In the genomic region with DNA sequence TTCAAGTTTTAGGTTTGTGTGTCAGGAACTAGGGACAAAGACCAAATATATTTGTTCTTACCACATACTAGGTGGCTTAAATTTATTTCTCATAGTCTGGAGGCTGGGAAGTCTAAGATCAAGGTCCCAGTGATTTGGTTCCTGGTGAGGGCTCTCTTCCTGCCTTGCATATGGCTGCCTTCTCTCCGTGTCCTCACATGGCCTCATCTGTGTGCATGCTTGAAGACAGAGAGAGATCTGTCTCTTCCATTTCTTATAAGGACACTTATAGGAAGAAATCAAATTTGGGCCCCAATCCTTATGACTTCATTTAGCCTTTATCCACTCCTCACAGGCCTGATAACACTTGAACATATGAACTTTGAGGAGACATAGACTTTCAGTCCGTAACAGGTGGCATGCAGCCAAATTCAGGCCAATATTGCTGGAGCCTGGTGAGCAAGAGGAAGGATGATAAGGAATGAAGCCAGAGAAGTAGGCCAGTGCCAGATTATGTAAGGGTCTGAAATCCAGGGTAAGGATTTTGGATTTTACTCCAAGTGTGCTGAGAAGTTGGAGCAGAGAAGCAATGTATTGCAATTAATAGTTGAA, we compare ENCODE assay signal across 20 cellular contexts. TPM values are rescaled to one million over a fixed set of nuclear protein-coding genes. Genes with fewer than 3 reads are reported as not detected.
A peak's percentile ranks its signal among the peaks of the same experiment; 100 is the strongest.
DNase-seq lines count a peak whose midpoint lies in the region; ATAC-seq, FAIRE-seq and TF ChIP-seq lines count a peak whose summit lies in the region.
"Had no signal": no experiment of that assay in that cellular context is flagged by ENCODE, and none has a peak within 500 bp of the region (broad histone marks: within the 10 kb centered on the region; RNA-seq: fewer than 3 reads in every experiment).

No MANE protein-coding gene starts in this region.

- TF ChIP-seq POLR2A in right lobe of liver (IDR thresholded peaks at IDR 0.05) (no peak), HepG2 (IDR thresholded peaks at IDR 0.05; ENCODE audit: insufficient read depth in 1 of 2, low read depth in 2 of 2, low read length in 2 of 2) (no peak)

- TF ChIP-seq CTCF in right lobe of liver (IDR thresholded peaks at IDR 0.05) = no peak
- TF ChIP-seq CTCF in HepG2 (CRISPR knock-in tag; IDR thresholded peaks at IDR 0.05) = no peak
- TF ChIP-seq CTCF in PC-3 (conservative IDR thresholded peaks at IDR 0.05; ENCODE audit: low read depth, low read length) = no peak

- POLR2A ChIA-PET in HepG2 (lab: Yijun Ruan, JAX) (no interaction called here), PC-3 (lab: Charles Lee; ENCODE audit: unreplicated experiment) (no interaction called here)

- no peaks in the 10 kb centered on the region for H3K27me3 ChIP-seq in right lobe of liver
- no peaks in the 10 kb centered on the region for H3K27me3 ChIP-seq in HepG2 (ENCODE audit: control insufficient read depth in 1 of 2, insufficient read depth in 2 of 2, low read length in 2 of 2)
- H3K27me3 ChIP-seq in right cardiac atrium (ENCODE audit: control insufficient read depth, insufficient read depth) = no peaks in the 10 kb centered on the region
- no peaks in the 10 kb centered on the region for H3K27me3 ChIP-seq in PC-3 (ENCODE audit: low read length)
- H3K27me3 ChIP-seq: hepatocyte had no signal

- no peak overlapping the region for H3K4me2 ChIP-seq in HepG2 (ENCODE audit: low read depth, low read length)
- no peak overlapping the region for H3K4me2 ChIP-seq in PC-3 (ENCODE audit: low read length)
- H3K4me2 ChIP-seq: hepatocyte had no signal

- no peaks in the 10 kb centered on the region for H3F3A ChIP-seq in PC-3 (ENCODE audit: low read length, unreplicated experiment)

- H3K36me3 Mint-ChIP-seq in central memory CD8-positive, alpha-beta T cell (ENCODE audit: insufficient read depth) = peaks cover 68% of the 10 kb centered on the region

- H3K4me1 Mint-ChIP-seq in central memory CD8-positive, alpha-beta T cell = peaks cover 16% of the 10 kb centered on the region

- H3K9ac ChIP-seq in HepG2 (ENCODE audit: insufficient read depth, low read depth, low read length) (no peak overlapping the region), PC-3 (ENCODE audit: low read length) (no peak overlapping the region)

- H4K20me1 ChIP-seq in HepG2 (ENCODE audit: insufficient read depth, low read length) = no peaks in the 10 kb centered on the region
- no peaks in the 10 kb centered on the region for H4K20me1 ChIP-seq in PC-3 (ENCODE audit: low read length)

- H3K79me2 ChIP-seq in HepG2 (ENCODE audit: insufficient read depth, low read length) = no peaks in the 10 kb centered on the region
- no peaks in the 10 kb centered on the region for H3K79me2 ChIP-seq in PC-3 (ENCODE audit: low read length)
- H3K79me2 ChIP-seq: hepatocyte had no signal

- TF ChIP-seq RAD21 in HepG2 (CRISPR knock-in tag; IDR thresholded peaks at IDR 0.05) = no peak

- H3K4me1 ChIP-seq in right lobe of liver (no peaks in the 10 kb centered on the region), HepG2 (ENCODE audit: insufficient read depth, low read length) (no peaks in the 10 kb centered on the region), right cardiac atrium (ENCODE audit: control insufficient read depth, insufficient read depth, low read length) (no peaks in the 10 kb centered on the region), PC-3 (ENCODE audit: insufficient read depth, low read length) (no peaks in the 10 kb centered on the region)

- WGBS in right lobe of liver (ENCODE audit: insufficient coverage, low coverage, low lambda C conversion rate, missing lambda C conversion rate) = 58% methylated on average over 2 of the region's 2 CpGs
- WGBS in HepG2 (ENCODE audit: low lambda C conversion rate) = 100% methylated on average over 2 of the region's 2 CpGs
- 50% methylated on average over 2 of the region's 2 CpGs for WGBS in right cardiac atrium

- DNase-seq in right lobe of liver (peak; percentile 54 to 73 (median 71)), HepG2 (ENCODE audit: low spot score) (no peak), right cardiac atrium (peak; percentile 68 to 87 (median 74)), NCI-H524 (lab: John Stamatoyannopoulos, UW) (no peak), PC-3 (no peak)
- no peak for DNase-seq in central memory CD8-positive, alpha-beta T cell (ENCODE audit: low spot score in 2 of 2)
- DNase-seq: activated CD4-positive, alpha-beta T cell treated with anti-CD3 and anti-CD28 coated beads for 36 hours; HFFc6; KBM-7; NCI-H1105; NCI-H2171; SHP77; stimulated activated naive CD4-positive, alpha-beta T cell had no signal

- H2AFZ ChIP-seq in HepG2 (ENCODE audit: low read length) = no peak overlapping the region
- no peak overlapping the region for H2AFZ ChIP-seq in PC-3 (ENCODE audit: low read length)
- H2AFZ ChIP-seq: hepatocyte had no signal

- H3K27ac Mint-ChIP-seq in central memory CD8-positive, alpha-beta T cell (ENCODE audit: low read depth) = peak overlapping the region; percentile 6
- H3K27ac Mint-ChIP-seq: HFFc6 had no signal

- H3K27ac ChIP-seq in right lobe of liver (no peak overlapping the region), HepG2 (ENCODE audit: extremely low read length, insufficient read depth, low read length) (no peak overlapping the region), right cardiac atrium (ENCODE audit: low read length) (no peak overlapping the region), PC-3 (ENCODE audit: low read length) (no peak overlapping the region)
- H3K27ac ChIP-seq: epithelial cell of prostate, hepatocyte had no signal

- no peaks in the 10 kb centered on the region for H3K9me2 ChIP-seq in PC-3 (replicated peaks; ENCODE audit: low read length)

- TF ChIP-seq EP300 in HepG2 (IDR thresholded peaks at IDR 0.05; ENCODE audit: low read depth in 2 of 2, low read length in 2 of 2) (no peak), HepG2 (CRISPR knock-in tag; IDR thresholded peaks at IDR 0.05; ENCODE audit: borderline replicate concordance) (no peak)

- CTCF ChIA-PET in HepG2 (lab: Yijun Ruan, JAX; ENCODE audit: low intra/inter-chr PET ratio, low total read pairs) = no interaction called here
- CTCF ChIA-PET in PC-3 (lab: Charles Lee) = no interaction called here

- H3K27me3 Mint-ChIP-seq in central memory CD8-positive, alpha-beta T cell = no peaks in the 10 kb centered on the region
- H3K27me3 Mint-ChIP-seq: activated CD4-positive, alpha-beta T cell treated with anti-CD3 and anti-CD28 coated beads for 36 hours had no signal

- H3K9me3 Mint-ChIP-seq in central memory CD8-positive, alpha-beta T cell = no peaks in the 10 kb centered on the region
- H3K9me3 Mint-ChIP-seq: HFFc6; T-helper 1 cell treated with Interleukin-12 subunit alpha and Interleukin-12 subunit beta and Interleukin-4 antibody, amounts not matched to agents 30 μg/mL and 1 μg/mL, for 36 hours had no signal

- BruUV-seq in HepG2 (replicated peaks; lab: Mats Ljungman, UMichigan) = no TSS peak
- no TSS peak for BruUV-seq in PC-3 (replicated peaks; lab: Mats Ljungman, UMichigan)

- H3K9me3 ChIP-seq in right lobe of liver (no peaks in the 10 kb centered on the region), HepG2 (ENCODE audit: low read length) (no peaks in the 10 kb centered on the region), right cardiac atrium (ENCODE audit: control insufficient read depth, low read length) (no peaks in the 10 kb centered on the region), PC-3 (ENCODE audit: low read length) (no peaks in the 10 kb centered on the region)

- FAIRE-seq in HepG2 (lab: Jason Lieb, UNC) = no peak
- FAIRE-seq: colon, GM12878 had no signal

- ATAC-seq in right lobe of liver = peak; percentile 59 to 88 (median 70)
- no peak for ATAC-seq in HepG2
- ATAC-seq in central memory CD8-positive, alpha-beta T cell (replicated peaks; ENCODE audit: extremely low read depth, poor library complexity, severe bottlenecking) = no peak
- peak; percentile 77 to 78 for ATAC-seq in right cardiac atrium
- ATAC-seq in PC-3 = no peak
- no peak for ATAC-seq in HG03045 (IDR thresholded peaks at IDR 0.05; ENCODE audit: unreplicated experiment)
- no peak for ATAC-seq in HG02571 (IDR thresholded peaks at IDR 0.05; ENCODE audit: unreplicated experiment)
- ATAC-seq: activated CD4-positive, alpha-beta T cell treated with anti-CD3 and anti-CD28 coated beads for 36 hours; GM12878 had no signal

- intact Hi-C loops in right lobe of liver (cut with DNase I) = no loop called here
- intact Hi-C loops in HepG2 (cut with micrococcal nuclease; ENCODE audit: unreplicated experiment) = no loop called here
- intact Hi-C loops in right cardiac atrium (cut with DNase I) = no loop called here
- intact Hi-C loops in PC-3 (cut with micrococcal nuclease) = no loop called here

- H3K4me3 ChIP-seq in right lobe of liver (no peak overlapping the region), HepG2 (replicated peaks in 1 of 3; ENCODE audit: insufficient read depth in 1 of 3, low read depth in 2 of 3, low read length in 3 of 3) (no peak overlapping the region), right cardiac atrium (ENCODE audit: low read length) (no peak overlapping the region), PC-3 (ENCODE audit: low read length) (no peak overlapping the region)
- H3K4me3 ChIP-seq: GM12878, hepatocyte had no signal

- H3K36me3 ChIP-seq in right lobe of liver (peaks cover 0 to 40% (median 14%) of the 10 kb centered on the region in 4 donors), HepG2 (replicated peaks in 1 of 2; ENCODE audit: control insufficient read depth in 1 of 2, insufficient read depth in 2 of 2, low read length in 2 of 2) (peaks cover 21 to 64% of the 10 kb centered on the region in 2 experiments), PC-3 (ENCODE audit: low read depth, low read length) (peaks cover 49% of the 10 kb centered on the region)

- in situ Hi-C loops in HepG2 (cut with HindIII; ENCODE audit: extremely low pct_ligation_motif_present, low pct_unique_long_range_greater_than_20kb) = no loop called here

- H3K4me3 Mint-ChIP-seq in central memory CD8-positive, alpha-beta T cell = no peak overlapping the region
- H3K4me3 Mint-ChIP-seq: activated CD4-positive, alpha-beta T cell treated with anti-CD3 and anti-CD28 coated beads for 36 hours; HFFc6 had no signal

RNA-seq across cellular contexts. Expression of gene TTC17, which starts 35.1 kb away (rescaled TPM):
- total RNA-seq in right lobe of liver (10 to 100 TPM; 33.9 to 70.2 (median 48.5) TPM), HepG2 (2016; rRNA removed; fragmentation: Illumina TruSeq; extraction: Trizol) (28.6 and 55.9 TPM in 2 replicates), right cardiac atrium (10 to 100 TPM; 32.8 to 42.8 (median 36.4) TPM), PC-3 (2014; rRNA removed) (42.1 and 51.7 TPM in 2 replicates)
- total RNA-seq in HepG2 (2016; cell fraction: cytosol; rRNA removed; fragmentation: Illumina TruSeq; extraction: Trizol; ENCODE audit: low read depth) = 11.7 and 13.5 TPM in 2 replicates
- 22.8 and 54.6 TPM in 2 replicates for total RNA-seq in HepG2 (2016; cell fraction: insoluble cytoplasmic fraction; rRNA removed; fragmentation: Illumina TruSeq; extraction: Trizol)
- total RNA-seq in HepG2 (2016; cell fraction: membrane; rRNA removed; fragmentation: Illumina TruSeq; extraction: Trizol) = 19.9 and 23.9 TPM in 2 replicates
- total RNA-seq in HepG2 (2016; cell fraction: nucleus; rRNA removed; fragmentation: Illumina TruSeq; extraction: Trizol) = 100 and 121 TPM in 2 replicates
- polyA plus RNA-seq in HepG2 (2011; rRNA removed) (99.7 and 112 TPM in 2 replicates), right cardiac atrium (23.4 TPM)
- 49.2 and 56.7 TPM in 2 replicates for polyA plus RNA-seq in HepG2 (2011; cell fraction: cytosol; rRNA removed)
- 177 and 180 TPM in 2 replicates for polyA plus RNA-seq in HepG2 (2011; cell fraction: nucleus; rRNA removed)
- polyA plus RNA-seq in HepG2 (2012) = 58.3 and 71.3 TPM in 2 replicates
- polyA plus RNA-seq in HepG2 (2016; cell fraction: cytosol; fragmentation: Illumina TruSeq; extraction: Trizol; ENCODE audit: low read depth) = 2.9 and 3.8 TPM in 2 replicates
- 13.7 and 17.2 TPM in 2 replicates for polyA plus RNA-seq in HepG2 (2016; cell fraction: insoluble cytoplasmic fraction; fragmentation: Illumina TruSeq; extraction: Trizol; ENCODE audit: low read depth)
- 6.6 and 8.4 TPM in 2 replicates for polyA plus RNA-seq in HepG2 (2016; cell fraction: membrane; fragmentation: Illumina TruSeq; extraction: Trizol; ENCODE audit: low read depth)
- polyA plus RNA-seq in HepG2 (2016; cell fraction: nucleus; fragmentation: Illumina TruSeq; extraction: Trizol; ENCODE audit: insufficient read depth, low read depth) = 105 and 106 TPM in 2 replicates
- 131 and 167 TPM in 2 replicates for polyA minus RNA-seq in HepG2 (2011; rRNA and poly(A)+ RNA removed; ENCODE audit: low replicate concordance)
- 31.7 and 43.2 TPM in 2 replicates for polyA minus RNA-seq in HepG2 (2011; cell fraction: cytosol; rRNA and poly(A)+ RNA removed)
- polyA minus RNA-seq in HepG2 (2011; cell fraction: nucleus; rRNA and poly(A)+ RNA removed) = 262 and 305 TPM in 2 replicates

Comparison
In these comparisons a context has a peak if more than half of its experiments do, and no peak if none do; other contexts are left out.
1. ATAC-seq: peak in right lobe of liver (4 of 4) and right cardiac atrium (2 of 2); none in HepG2 (single experiment), central memory CD8-positive, alpha-beta T cell (single experiment), PC-3 (single experiment), HG03045 (single experiment) and HG02571 (single experiment).
2. DNase-seq: peak in right lobe of liver (3 of 3) and right cardiac atrium (3 of 3); none in HepG2 (single experiment), central memory CD8-positive, alpha-beta T cell (0 of 2), NCI-H524 (0 of 2) and PC-3 (single experiment).